ENCODE assay signal across 1 cellular context in the genomic region with DNA sequence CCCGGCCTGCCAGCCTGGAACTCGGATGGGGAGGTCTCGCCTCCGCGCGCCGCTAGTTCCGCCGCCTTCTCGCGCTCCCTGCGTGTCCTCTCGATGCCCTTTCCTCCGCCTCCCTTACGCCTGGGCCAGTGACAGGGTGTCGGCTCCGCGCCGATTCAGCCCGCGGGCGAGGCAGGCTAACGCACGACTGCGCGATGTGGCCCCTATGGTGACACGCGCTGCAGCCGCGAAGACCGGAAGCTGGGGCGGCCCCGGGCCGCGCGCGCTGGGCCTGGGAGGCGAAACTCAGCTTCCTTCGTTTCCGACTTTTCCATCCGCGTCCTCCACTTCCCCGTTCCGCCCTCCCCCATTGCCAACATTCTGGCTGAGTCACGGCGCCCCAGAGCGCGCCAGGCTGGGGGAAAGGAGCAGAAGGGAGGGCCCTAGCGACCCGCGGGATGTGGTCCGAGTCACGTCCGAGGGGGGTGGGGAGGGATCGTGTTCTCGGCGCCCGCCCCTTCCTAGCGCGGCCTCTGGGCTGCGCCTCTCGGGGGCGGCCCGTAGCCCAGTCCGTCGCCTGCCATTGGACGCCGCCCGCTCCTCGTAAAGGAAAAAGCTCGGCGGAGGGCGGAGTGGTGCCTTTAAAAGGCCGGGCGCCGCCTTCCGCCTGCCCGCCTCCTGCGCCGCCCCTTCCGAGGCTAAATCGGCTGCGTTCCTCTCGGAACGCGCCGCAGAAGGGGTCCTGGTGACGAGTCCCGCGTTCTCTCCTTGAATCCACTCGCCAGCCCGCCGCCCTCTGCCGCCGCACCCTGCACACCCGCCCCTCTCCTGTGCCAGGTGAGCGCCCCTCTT.
TF ChIP-seq lines count a peak whose summit lies in the region.

Gene ALDOA (plus strand): TSS at position 649 of the 831 bp plus-strand sequence. CDS start 1,138 bp downstream, outside the sequence.

TF ChIP-seq in K562, 482 proteins besides CTCF, POLR2A, EP300 and RAD21 (continued from another document and continues in another):
- no peak for TF ChIP-seq RERE (CRISPR knock-in tag; IDR thresholded peaks at IDR 0.05; ENCODE audit: borderline replicate concordance)
- TF ChIP-seq, protein P1, sequence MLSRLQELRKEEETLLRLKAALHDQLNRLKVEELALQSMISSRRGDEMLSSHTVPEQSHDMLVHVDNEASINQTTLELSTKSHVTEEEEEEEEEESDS (CRISPR knock-in tag; IDR thresholded peaks at IDR 0.05) = no peak
- TF ChIP-seq HIVEP1 (CRISPR knock-in tag; IDR thresholded peaks at IDR 0.05) = peak; percentile 29; the same call in 1 of the 2 replicates
- TF ChIP-seq HMGN3 (IDR thresholded peaks at IDR 0.05; ENCODE audit: borderline replicate concordance, extremely low read depth, insufficient read length, low read depth, low read length) = peak; percentile 75
- TF ChIP-seq ZNF3 (CRISPR knock-in tag; IDR thresholded peaks at IDR 0.05) = no peak
- TF ChIP-seq RBM25 (IDR thresholded peaks at IDR 0.05; ENCODE audit: low read depth, low read length, severe bottlenecking) = peak; percentile 47
- peak; percentile 62; the same call in 1 of the 2 replicates for TF ChIP-seq GTF2A2 (tag; IDR thresholded peaks at IDR 0.05)
- TF ChIP-seq RB1 (IDR thresholded peaks at IDR 0.05; ENCODE audit: low read depth) = peak; percentile 36; the same call in 1 of the 2 replicates
- TF ChIP-seq MEF2D (tag; conservative IDR thresholded peaks at IDR 0.05; ENCODE audit: low read depth) = no peak
- TF ChIP-seq SIX5 (IDR thresholded peaks at IDR 0.05; ENCODE audit: borderline replicate concordance in 1 of 2, insufficient read depth in 1 of 2, low read depth in 1 of 2, low read length in 2 of 2) = 0 out of 4 replicates have a peak, but pooled peaks of 1 of the 2 experiments have one; percentile 10
- TF ChIP-seq YY1 (IDR thresholded peaks at IDR 0.05; ENCODE audit: borderline replicate concordance in 1 of 3, control insufficient read depth in 1 of 3, extremely low read depth in 1 of 3, insufficient read depth in 3 of 3, insufficient read length in 1 of 3, insufficient replicate concordance in 2 of 3, low read depth in 1 of 3, low read length in 2 of 3) = peak in 1 of 3 experiments; percentile 30
- TF ChIP-seq, protein P2, sequence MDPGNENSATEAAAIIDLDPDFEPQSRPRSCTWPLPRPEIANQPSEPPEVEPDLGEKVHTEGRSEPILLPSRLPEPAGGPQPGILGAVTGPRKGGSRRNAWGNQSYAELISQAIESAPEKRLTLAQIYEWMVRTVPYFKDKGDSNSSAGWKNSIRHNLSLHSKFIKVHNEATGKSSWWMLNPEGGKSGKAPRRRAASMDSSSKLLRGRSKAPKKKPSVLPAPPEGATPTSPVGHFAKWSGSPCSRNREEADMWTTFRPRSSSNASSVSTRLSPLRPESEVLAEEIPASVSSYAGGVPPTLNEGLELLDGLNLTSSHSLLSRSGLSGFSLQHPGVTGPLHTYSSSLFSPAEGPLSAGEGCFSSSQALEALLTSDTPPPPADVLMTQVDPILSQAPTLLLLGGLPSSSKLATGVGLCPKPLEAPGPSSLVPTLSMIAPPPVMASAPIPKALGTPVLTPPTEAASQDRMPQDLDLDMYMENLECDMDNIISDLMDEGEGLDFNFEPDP (CRISPR knock-in tag; IDR thresholded peaks at IDR 0.05) = no peak; the same call in 1 of the 2 replicates
- TF ChIP-seq STAT5A (IDR thresholded peaks at IDR 0.05; ENCODE audit: borderline replicate concordance, low read length) = no peak
- TF ChIP-seq ZBTB7A (IDR thresholded peaks at IDR 0.05; ENCODE audit: borderline replicate concordance, control insufficient read depth, low read depth, low read length) = peak; percentile 92
- peak; percentile 88 for TF ChIP-seq POLR2AphosphoS2 (IDR thresholded peaks at IDR 0.05; ENCODE audit: low read length)
- no peak for TF ChIP-seq WHSC1 (IDR thresholded peaks at IDR 0.05; ENCODE audit: low read length)
- no peak for TF ChIP-seq EWSR1 (IDR thresholded peaks at IDR 0.05; ENCODE audit: borderline replicate concordance, low read depth, partially characterized antibody)
- TF ChIP-seq EGR1 (conservative IDR thresholded peaks at IDR 0.05) = peak; percentile 46; the same call in 1 of the 2 replicates
- TF ChIP-seq RFX5 (IDR thresholded peaks at IDR 0.05; ENCODE audit: low read depth, low read length) = no peak
- TF ChIP-seq, protein P3, sequence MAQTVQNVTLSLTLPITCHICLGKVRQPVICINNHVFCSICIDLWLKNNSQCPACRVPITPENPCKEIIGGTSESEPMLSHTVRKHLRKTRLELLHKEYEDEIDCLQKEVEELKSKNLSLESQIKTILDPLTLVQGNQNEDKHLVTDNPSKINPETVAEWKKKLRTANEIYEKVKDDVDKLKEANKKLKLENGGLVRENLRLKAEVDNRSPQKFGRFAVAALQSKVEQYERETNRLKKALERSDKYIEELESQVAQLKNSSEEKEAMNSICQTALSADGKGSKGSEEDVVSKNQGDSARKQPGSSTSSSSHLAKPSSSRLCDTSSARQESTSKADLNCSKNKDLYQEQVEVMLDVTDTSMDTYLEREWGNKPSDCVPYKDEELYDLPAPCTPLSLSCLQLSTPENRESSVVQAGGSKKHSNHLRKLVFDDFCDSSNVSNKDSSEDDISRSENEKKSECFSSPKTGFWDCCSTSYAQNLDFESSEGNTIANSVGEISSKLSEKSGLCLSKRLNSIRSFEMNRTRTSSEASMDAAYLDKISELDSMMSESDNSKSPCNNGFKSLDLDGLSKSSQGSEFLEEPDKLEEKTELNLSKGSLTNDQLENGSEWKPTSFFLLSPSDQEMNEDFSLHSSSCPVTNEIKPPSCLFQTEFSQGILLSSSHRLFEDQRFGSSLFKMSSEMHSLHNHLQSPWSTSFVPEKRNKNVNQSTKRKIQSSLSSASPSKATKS (CRISPR knock-in tag; IDR thresholded peaks at IDR 0.05) = no peak
- peak in 1 of 2 experiments; percentile 88; a peak in 2 of 4 replicates for TF ChIP-seq ZNF639 (CRISPR knock-in tag; conservative IDR thresholded peaks at IDR 0.05 in 1 of 2, IDR thresholded peaks at IDR 0.05 in 1 of 2)
- TF ChIP-seq OTX1 (CRISPR knock-in tag; IDR thresholded peaks at IDR 0.05) = peak; percentile 93
- TF ChIP-seq ZNF239 (CRISPR knock-in tag; IDR thresholded peaks at IDR 0.05) = peak; percentile 46; the same call in 1 of the 2 replicates
- TF ChIP-seq ZBTB17 (CRISPR knock-in tag; IDR thresholded peaks at IDR 0.05) = peak; percentile 83; the same call in 1 of the 2 replicates
- TF ChIP-seq CREM (IDR thresholded peaks at IDR 0.05; ENCODE audit: low read depth) = no peak; the same call in 1 of the 2 replicates
- no peak for TF ChIP-seq ARID3A (IDR thresholded peaks at IDR 0.05; ENCODE audit: borderline replicate concordance, low read depth, low read length)
- no peak for TF ChIP-seq ZNF644 (tag; IDR thresholded peaks at IDR 0.05; ENCODE audit: low read depth)
- TF ChIP-seq RHOXF2B (CRISPR knock-in tag; conservative IDR thresholded peaks at IDR 0.05) = no peak
- TF ChIP-seq MTA1 (IDR thresholded peaks at IDR 0.05; ENCODE audit: borderline replicate concordance) = no peak
- peak; percentile 18; the same call in 1 of the 2 replicates for TF ChIP-seq KLF13 (tag; IDR thresholded peaks at IDR 0.05; ENCODE audit: borderline replicate concordance, low read depth)
- no peak for TF ChIP-seq HLTF (IDR thresholded peaks at IDR 0.05)
- TF ChIP-seq SP2 (IDR thresholded peaks at IDR 0.05; ENCODE audit: extremely low read depth, low read depth, low read length, poor library complexity, severe bottlenecking) = no peak
- no peak for TF ChIP-seq NELFE (IDR thresholded peaks at IDR 0.05; ENCODE audit: insufficient read depth, insufficient read length)
- TF ChIP-seq, protein P4, sequence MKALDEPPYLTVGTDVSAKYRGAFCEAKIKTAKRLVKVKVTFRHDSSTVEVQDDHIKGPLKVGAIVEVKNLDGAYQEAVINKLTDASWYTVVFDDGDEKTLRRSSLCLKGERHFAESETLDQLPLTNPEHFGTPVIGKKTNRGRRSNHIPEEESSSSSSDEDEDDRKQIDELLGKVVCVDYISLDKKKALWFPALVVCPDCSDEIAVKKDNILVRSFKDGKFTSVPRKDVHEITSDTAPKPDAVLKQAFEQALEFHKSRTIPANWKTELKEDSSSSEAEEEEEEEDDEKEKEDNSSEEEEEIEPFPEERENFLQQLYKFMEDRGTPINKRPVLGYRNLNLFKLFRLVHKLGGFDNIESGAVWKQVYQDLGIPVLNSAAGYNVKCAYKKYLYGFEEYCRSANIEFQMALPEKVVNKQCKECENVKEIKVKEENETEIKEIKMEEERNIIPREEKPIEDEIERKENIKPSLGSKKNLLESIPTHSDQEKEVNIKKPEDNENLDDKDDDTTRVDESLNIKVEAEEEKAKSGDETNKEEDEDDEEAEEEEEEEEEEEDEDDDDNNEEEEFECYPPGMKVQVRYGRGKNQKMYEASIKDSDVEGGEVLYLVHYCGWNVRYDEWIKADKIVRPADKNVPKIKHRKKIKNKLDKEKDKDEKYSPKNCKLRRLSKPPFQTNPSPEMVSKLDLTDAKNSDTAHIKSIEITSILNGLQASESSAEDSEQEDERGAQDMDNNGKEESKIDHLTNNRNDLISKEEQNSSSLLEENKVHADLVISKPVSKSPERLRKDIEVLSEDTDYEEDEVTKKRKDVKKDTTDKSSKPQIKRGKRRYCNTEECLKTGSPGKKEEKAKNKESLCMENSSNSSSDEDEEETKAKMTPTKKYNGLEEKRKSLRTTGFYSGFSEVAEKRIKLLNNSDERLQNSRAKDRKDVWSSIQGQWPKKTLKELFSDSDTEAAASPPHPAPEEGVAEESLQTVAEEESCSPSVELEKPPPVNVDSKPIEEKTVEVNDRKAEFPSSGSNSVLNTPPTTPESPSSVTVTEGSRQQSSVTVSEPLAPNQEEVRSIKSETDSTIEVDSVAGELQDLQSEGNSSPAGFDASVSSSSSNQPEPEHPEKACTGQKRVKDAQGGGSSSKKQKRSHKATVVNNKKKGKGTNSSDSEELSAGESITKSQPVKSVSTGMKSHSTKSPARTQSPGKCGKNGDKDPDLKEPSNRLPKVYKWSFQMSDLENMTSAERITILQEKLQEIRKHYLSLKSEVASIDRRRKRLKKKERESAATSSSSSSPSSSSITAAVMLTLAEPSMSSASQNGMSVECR (CRISPR knock-in tag; IDR thresholded peaks at IDR 0.05) = peak; percentile 92
- peak; percentile 54; the same call in 1 of the 2 replicates for TF ChIP-seq LEF1 (IDR thresholded peaks at IDR 0.05)
